ENCODE assay signal across 20 cellular contexts in the genomic region with DNA sequence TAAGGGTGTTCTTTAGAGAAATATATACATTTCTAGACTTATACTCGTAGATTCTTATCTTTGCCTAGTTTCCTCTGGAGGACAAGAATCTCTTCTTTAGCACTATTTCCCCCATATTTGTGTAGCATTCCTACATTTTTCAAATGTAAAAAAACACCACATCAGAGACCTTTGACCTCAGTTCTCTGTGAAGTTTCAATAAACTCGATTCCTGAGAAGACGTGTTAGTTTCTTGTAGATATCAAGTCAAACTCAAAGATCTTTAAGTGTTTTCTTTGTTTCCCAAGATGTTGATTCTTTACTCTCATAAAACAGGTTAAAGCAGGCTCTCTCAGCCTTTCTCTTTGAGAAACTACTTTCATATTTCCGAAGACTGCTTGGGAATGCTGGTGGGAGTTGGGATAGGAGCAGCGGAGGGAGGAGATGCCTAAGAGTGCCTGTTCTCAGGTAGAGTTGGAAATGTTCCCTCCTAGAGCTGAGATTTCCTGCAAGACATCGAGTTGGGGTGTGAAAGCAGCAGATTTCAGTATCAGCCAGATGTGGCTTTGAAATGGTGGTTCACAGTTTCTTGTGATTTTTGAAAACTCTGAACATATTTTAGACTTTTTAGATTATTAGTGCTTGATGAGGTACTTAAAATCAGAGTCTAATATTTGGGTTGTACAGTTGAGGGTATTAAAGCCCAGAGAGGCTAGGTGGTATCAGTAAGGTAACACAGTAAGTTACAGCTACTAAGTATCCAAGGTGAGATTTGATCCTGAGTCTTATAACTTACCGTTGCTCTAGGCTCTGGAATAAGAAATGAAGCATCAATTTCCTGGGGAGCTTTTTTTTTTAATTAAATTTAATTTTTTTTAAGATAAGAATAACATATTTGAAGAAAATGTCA. TPM values are rescaled to one million over a fixed set of nuclear protein-coding genes. Genes with fewer than 3 reads are reported as not detected.
DNase-seq lines count a peak whose midpoint lies in the region; ATAC-seq and TF ChIP-seq lines count a peak whose summit lies in the region.
"Had no signal": no experiment of that assay in that cellular context is flagged by ENCODE, and none has a peak within 500 bp of the region (broad histone marks: within the 10 kb centered on the region; RNA-seq: fewer than 3 reads in every experiment).

No MANE protein-coding gene starts in this region.

- no peaks in the 10 kb centered on the region for H3K27me3 Mint-ChIP-seq in CD14-positive monocyte (ENCODE audit: low read depth in 3 of 3)
- no peaks in the 10 kb centered on the region for H3K27me3 Mint-ChIP-seq in dendritic cell treated with granulocyte-macrophage colony-stimulating factor and Interleukin-4, amounts not matched to agents 40 ng/mL and 50 ng/mL, for 4 days
- H3K27me3 Mint-ChIP-seq: activated naive CD4-positive, alpha-beta T cell treated with anti-CD3 and anti-CD28 coated beads, Interleukin-2, amount 50 U/mL, for 24 hours; naive thymus-derived CD4-positive, alpha-beta T cell had no signal

- ATAC-seq in heart right ventricle (no peak), GM21423 (IDR thresholded peaks at IDR 0.05; ENCODE audit: unreplicated experiment) (no peak)
- ATAC-seq: naive thymus-derived CD4-positive, alpha-beta T cell; right cardiac atrium; Right ventricle myocardium inferior; stimulated activated effector memory CD8-positive, alpha-beta T cell treated with anti-CD3 and anti-CD28 coated beads, Interleukin-12 subunit alpha, Interleukin-12 subunit beta, amount 100 ng/mL, for 72 hours had no signal

- TF ChIP-seq CTCF in CD14-positive monocyte (IDR thresholded peaks at IDR 0.05) = no peak
- TF ChIP-seq CTCF in HEK293 (tag by site-specific recombination; IDR thresholded peaks at IDR 0.05) = no peak
- no peak for TF ChIP-seq CTCF in neutrophil (IDR thresholded peaks at IDR 0.05)
- TF ChIP-seq CTCF in heart right ventricle (IDR thresholded peaks at IDR 0.05) = no peak

- H3K4me3 ChIP-seq in HEK293 (ENCODE audit: low read depth, low read length) (no peak overlapping the region), neutrophil (ENCODE audit: low read depth in 1 of 2, low read length in 1 of 2) (no peak overlapping the region), heart right ventricle (no peak overlapping the region)

- peaks cover 0 to 3% of the 10 kb centered on the region in 2 donors for H3K36me3 Mint-ChIP-seq in CD14-positive monocyte
- peaks cover 6% of the 10 kb centered on the region for H3K36me3 Mint-ChIP-seq in dendritic cell treated with granulocyte-macrophage colony-stimulating factor and Interleukin-4, amounts not matched to agents 40 ng/mL and 50 ng/mL, for 4 days (ENCODE audit: low read depth)
- H3K36me3 Mint-ChIP-seq: stimulated activated effector memory CD8-positive, alpha-beta T cell treated with anti-CD3 and anti-CD28 coated beads, Interleukin-12 subunit alpha, Interleukin-12 subunit beta, amount 100 ng/mL, for 72 hours had no signal

- DNase-seq in CD14-positive monocyte (ENCODE audit: low spot score) = no peak
- DNase-seq in heart right ventricle = no peak
- DNase-seq in cerebellar nuclear complex (lab: John Stamatoyannopoulos, UW) = no peak
- no peak for DNase-seq in effector CD8-positive, alpha-beta T cell (lab: John Stamatoyannopoulos, UW)
- DNase-seq: activated CD4-positive, alpha-beta T cell treated with anti-CD3 and anti-CD28 coated beads for 1 hour; caudate nucleus; DMS153; glutamatergic neuron; naive thymus-derived CD4-positive, alpha-beta T cell; NCI-H1048; NCI-H2171 treated with DMSO at 0.1 percent for 48 hours; right cardiac atrium; T-helper 2 cell had no signal

- intact Hi-C loops in CD14-positive monocyte (cut with micrococcal nuclease) (no loop called here), heart right ventricle (cut with DNase I) (no loop called here)
- intact Hi-C loops in dendritic cell treated with granulocyte-macrophage colony-stimulating factor and Interleukin-4, amounts not matched to agents 40 ng/mL and 50 ng/mL, for 4 days (cut with micrococcal nuclease) = no loop called here

- POLR2A ChIA-PET in HEK293 (lab: Yijun Ruan, JAX) = interaction anchor here (1.4 to 3.1 kb wide), 3 partner anchors 11 to 14 kb away, joined by 4 to 22 read pairs (median 8); a partner anchor contains a TSS

- no peak overlapping the region for H3K4me3 Mint-ChIP-seq in CD14-positive monocyte
- H3K4me3 Mint-ChIP-seq in dendritic cell treated with granulocyte-macrophage colony-stimulating factor and Interleukin-4, amounts not matched to agents 40 ng/mL and 50 ng/mL, for 4 days = no peak overlapping the region
- H3K4me3 Mint-ChIP-seq: activated naive CD4-positive, alpha-beta T cell treated with anti-CD3 and anti-CD28 coated beads, Interleukin-2, amount 50 U/mL, for 24 hours; naive thymus-derived CD4-positive, alpha-beta T cell; stimulated activated effector memory CD8-positive, alpha-beta T cell treated with anti-CD3 and anti-CD28 coated beads, Interleukin-12 subunit alpha, Interleukin-12 subunit beta, amount 100 ng/mL, for 72 hours had no signal

- H3K4me1 Mint-ChIP-seq in CD14-positive monocyte = peaks cover 57% of the 10 kb centered on the region
- H3K4me1 Mint-ChIP-seq in dendritic cell treated with granulocyte-macrophage colony-stimulating factor and Interleukin-4, amounts not matched to agents 40 ng/mL and 50 ng/mL, for 4 days (ENCODE audit: low read depth) = peaks cover 27% of the 10 kb centered on the region

- CTCF ChIA-PET in HEK293 (lab: Yijun Ruan, JAX) = interaction anchor here (0.6 to 0.9 kb wide), 2 partner anchors 12 to 898 kb away, joined by 3 read pairs; no protein-coding TSS in a partner anchor

- H3K9me3 ChIP-seq in HEK293 (ENCODE audit: control insufficient read depth, insufficient read depth, low read depth, low read length) (no peaks in the 10 kb centered on the region), neutrophil (no peaks in the 10 kb centered on the region), heart right ventricle (no peaks in the 10 kb centered on the region)

- WGBS in heart right ventricle, 2 donors = 69 to 72% methylated on average over 7 of the region's 7 CpGs

- H3K27me3 ChIP-seq in neutrophil (no peaks in the 10 kb centered on the region), heart right ventricle (no peaks in the 10 kb centered on the region)

- H3K4me1 ChIP-seq in HEK293 (ENCODE audit: control insufficient read depth, insufficient read depth, low read length) = peaks cover 17% of the 10 kb centered on the region
- peaks cover 55 to 58% of the 10 kb centered on the region in 2 experiments for H3K4me1 ChIP-seq in neutrophil (ENCODE audit: control insufficient read depth in 1 of 2, insufficient read depth in 1 of 2, low read depth in 1 of 2, low read length in 1 of 2)
- H3K4me1 ChIP-seq in heart right ventricle = peaks cover 0 to 38% (median 5%) of the 10 kb centered on the region in 9 donors

- no peaks in the 10 kb centered on the region for H3K9me3 Mint-ChIP-seq in CD14-positive monocyte
- H3K9me3 Mint-ChIP-seq in dendritic cell treated with granulocyte-macrophage colony-stimulating factor and Interleukin-4, amounts not matched to agents 40 ng/mL and 50 ng/mL, for 4 days = no peaks in the 10 kb centered on the region
- H3K9me3 Mint-ChIP-seq: activated naive CD4-positive, alpha-beta T cell treated with anti-CD3 and anti-CD28 coated beads, Interleukin-2, amount 50 U/mL, for 24 hours; naive thymus-derived CD4-positive, alpha-beta T cell; stimulated activated effector memory CD8-positive, alpha-beta T cell treated with anti-CD3 and anti-CD28 coated beads, Interleukin-12 subunit alpha, Interleukin-12 subunit beta, amount 100 ng/mL, for 72 hours had no signal

- peak overlapping the region in 5 of 7 donors; percentile 10 to 51 (median 30) for H3K27ac Mint-ChIP-seq in CD14-positive monocyte
- H3K27ac Mint-ChIP-seq in dendritic cell treated with granulocyte-macrophage colony-stimulating factor and Interleukin-4, amounts not matched to agents 40 ng/mL and 50 ng/mL, for 4 days = peak overlapping the region; percentile 22
- H3K27ac Mint-ChIP-seq: activated naive CD4-positive, alpha-beta T cell treated with anti-CD3 and anti-CD28 coated beads, Interleukin-2, amount 50 U/mL, for 24 hours; stimulated activated effector memory CD8-positive, alpha-beta T cell treated with anti-CD3 and anti-CD28 coated beads, Interleukin-12 subunit alpha, Interleukin-12 subunit beta, amount 100 ng/mL, for 72 hours had no signal

- H3K27ac ChIP-seq in HEK293 (ENCODE audit: extremely low read depth, low read depth, low read length) = no peak overlapping the region
- peak overlapping the region; percentile 88 for H3K27ac ChIP-seq in neutrophil
- no peak overlapping the region for H3K27ac ChIP-seq in heart right ventricle

- H3K36me3 ChIP-seq in HEK293 (ENCODE audit: control insufficient read depth in 2 of 2, insufficient read depth in 1 of 2, low read length in 2 of 2) (no peaks in the 10 kb centered on the region; a peak in 1 of 3 replicates), neutrophil (no peaks in the 10 kb centered on the region), heart right ventricle (no peaks in the 10 kb centered on the region)

TF ChIP-seq in HEK293, 187 proteins besides CTCF, POLR2A, EP300 and RAD21 (continues in another document):
- no peak for TF ChIP-seq ZNF48 (tag by site-specific recombination; IDR thresholded peaks at IDR 0.05)
- peak; percentile 88 for TF ChIP-seq ZNF768 (tag by site-specific recombination; IDR thresholded peaks at IDR 0.05)
- no peak for TF ChIP-seq ZNF560 (tag by site-specific recombination; IDR thresholded peaks at IDR 0.05; ENCODE audit: borderline replicate concordance)
- no peak for TF ChIP-seq OVOL3 (tag by site-specific recombination; IDR thresholded peaks at IDR 0.05)
- TF ChIP-seq, protein P1, sequence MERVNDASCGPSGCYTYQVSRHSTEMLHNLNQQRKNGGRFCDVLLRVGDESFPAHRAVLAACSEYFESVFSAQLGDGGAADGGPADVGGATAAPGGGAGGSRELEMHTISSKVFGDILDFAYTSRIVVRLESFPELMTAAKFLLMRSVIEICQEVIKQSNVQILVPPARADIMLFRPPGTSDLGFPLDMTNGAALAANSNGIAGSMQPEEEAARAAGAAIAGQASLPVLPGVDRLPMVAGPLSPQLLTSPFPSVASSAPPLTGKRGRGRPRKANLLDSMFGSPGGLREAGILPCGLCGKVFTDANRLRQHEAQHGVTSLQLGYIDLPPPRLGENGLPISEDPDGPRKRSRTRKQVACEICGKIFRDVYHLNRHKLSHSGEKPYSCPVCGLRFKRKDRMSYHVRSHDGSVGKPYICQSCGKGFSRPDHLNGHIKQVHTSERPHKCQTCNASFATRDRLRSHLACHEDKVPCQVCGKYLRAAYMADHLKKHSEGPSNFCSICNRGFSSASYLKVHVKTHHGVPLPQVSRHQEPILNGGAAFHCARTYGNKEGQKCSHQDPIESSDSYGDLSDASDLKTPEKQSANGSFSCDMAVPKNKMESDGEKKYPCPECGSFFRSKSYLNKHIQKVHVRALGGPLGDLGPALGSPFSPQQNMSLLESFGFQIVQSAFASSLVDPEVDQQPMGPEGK (tag by site-specific recombination; IDR thresholded peaks at IDR 0.05) = no peak

RNA-seq across cellular contexts. Expression of a gene that starts 13.9 kb away (rescaled TPM):
- 10 to 100 TPM; 35.7 to 38.2 TPM for polyA plus RNA-seq in CD14-positive monocyte
- 10 to 100 TPM; 25.5 to 50.0 (median 40.1) TPM for total RNA-seq in heart right ventricle
- 10 to 100 TPM; 13.0 to 38.8 TPM for polyA plus RNA-seq in heart right ventricle

RNA-seq across cellular contexts. Expression of a gene that starts 14.3 kb away (rescaled TPM):
- 10 to 100 TPM; 23.2 to 32.0 TPM for polyA plus RNA-seq in CD14-positive monocyte
- 10 to 100 TPM; 23.8 to 33.2 (median 28.5) TPM for total RNA-seq in heart right ventricle
- 10 to 100 TPM in 1 of 2 donors, 1 to 10 TPM in 1; 6.6 to 14.7 TPM for polyA plus RNA-seq in heart right ventricle
